Comparison of ENCODE assay signal across 23 cellular contexts in genomic region chr2:54967759-54968365, GRCh38.
DNase-seq lines count a peak whose midpoint lies in the region; ATAC-seq, FAIRE-seq and TF ChIP-seq lines count a peak whose summit lies in the region.
"Had no signal": no experiment of that assay in that cellular context is flagged by ENCODE, and none has a peak within 500 bp of the region (broad histone marks: within the 10 kb centered on the region; RNA-seq: fewer than 3 reads in every experiment).

No MANE protein-coding gene starts in this region.

- H3K56ac ChIP-seq in IMR-90 (ENCODE audit: extremely low read depth, insufficient read depth, low read length) = no peak overlapping the region

- no peak overlapping the region for H3K23ac ChIP-seq in IMR-90 (ENCODE audit: low read depth, low read length)

- H2BK20ac ChIP-seq in IMR-90 (ENCODE audit: low read depth, low read length) = no peak overlapping the region

- H3K4me2 ChIP-seq in DND-41 (ENCODE audit: insufficient read depth, low read length) (no peak overlapping the region), IMR-90 (ENCODE audit: low read depth, low read length) (no peak overlapping the region), neural progenitor cell (peak overlapping the region; percentile 43)

- H3K79me1 ChIP-seq in IMR-90 (ENCODE audit: low read depth in 1 of 2, low read length in 2 of 2) = peaks cover 46 to 82% of the 10 kb centered on the region in 2 experiments

- H4K5ac ChIP-seq in IMR-90 (ENCODE audit: low read depth, low read length) = no peak overlapping the region

- peaks cover 36% of the 10 kb centered on the region for H3K36me3 Mint-ChIP-seq in neural progenitor cell

- H2BK5ac ChIP-seq in IMR-90 (ENCODE audit: low read depth, low read length, poor library complexity, severe bottlenecking) = no peak overlapping the region

- no TSS peak for BruUV-seq in IMR-90 (replicated peaks; lab: Mats Ljungman, UMichigan)

- no peak for TF ChIP-seq CTCF in DND-41 (IDR thresholded peaks at IDR 0.05; ENCODE audit: borderline replicate concordance, extremely low read depth, low read length, poor library complexity, severe bottlenecking)
- no peak for TF ChIP-seq CTCF in IMR-90 (conservative IDR thresholded peaks at IDR 0.05; ENCODE audit: low read depth, low read length)
- TF ChIP-seq CTCF in fibroblast of pulmonary artery (IDR thresholded peaks at IDR 0.05; ENCODE audit: low read length, missing control alignments) = no peak
- no peak for TF ChIP-seq CTCF in neural progenitor cell (IDR thresholded peaks at IDR 0.05)
- no peak for TF ChIP-seq CTCF in BE2C (IDR thresholded peaks at IDR 0.05; ENCODE audit: low read depth, low read length)
- no peak for TF ChIP-seq CTCF in D721Med (IDR thresholded peaks at IDR 0.05; ENCODE audit: insufficient read depth, missing control alignments)
- TF ChIP-seq CTCF in GM20000 (IDR thresholded peaks at IDR 0.05; ENCODE audit: extremely low read depth, missing control alignments) = no peak

- H3K4me1 ChIP-seq in DND-41 (ENCODE audit: insufficient read depth, low read length) (no peaks in the 10 kb centered on the region), IMR-90 (ENCODE audit: control insufficient read depth, insufficient read depth, low read length) (peaks cover 6% of the 10 kb centered on the region; the same call in 1 of the 2 replicates), neural progenitor cell (peaks cover 10% of the 10 kb centered on the region), BE2C (0 out of 2 replicates have a peak, but pooled peaks cover 2% of the 10 kb centered on the region)

- CTCF ChIA-PET in IMR-90 (lab: Yijun Ruan, JAX) = interaction anchor here (0.6 kb wide), 1 partner anchor 60 kb away, joined by 3 read pairs; no protein-coding TSS in a partner anchor

- H3K79me2 ChIP-seq in DND-41 (ENCODE audit: insufficient read depth, low read length) (no peaks in the 10 kb centered on the region), neural progenitor cell (ENCODE audit: low read depth) (no peaks in the 10 kb centered on the region)

- H4K91ac ChIP-seq in IMR-90 (ENCODE audit: insufficient read depth, low read depth, low read length) = no peak overlapping the region

- H2AFZ ChIP-seq in DND-41 (ENCODE audit: low read depth, low read length) = no peak overlapping the region
- H2AFZ ChIP-seq in IMR-90 (replicated peaks; ENCODE audit: low read length, poor library complexity) = no peak overlapping the region
- no peak overlapping the region for H2AFZ ChIP-seq in neural progenitor cell (replicated peaks)

- DNase-seq in DND-41 (no peak), IMR-90 (no peak), fibroblast of pulmonary artery (ENCODE audit: low read depth) (peak; percentile 44), neural progenitor cell (ENCODE audit: low spot score) (no peak), BE2C (no peak), D721Med (ENCODE audit: insufficient read length, low spot score) (no peak), GM20000 (ENCODE audit: low spot score) (no peak)
- DNase-seq: activated CD4-positive, alpha-beta T cell treated with anti-CD3 and anti-CD28 coated beads, Interleukin-2, amount 10 ng/mL, durations not matched to agents 24 days and 14 days; brain microvascular endothelial cell; cortex of kidney; mammary epithelial cell; NCI-H1105 treated with DMSO at 0.1 percent for 48 hours; NCI-H510A; stimulated activated naive CD8-positive, alpha-beta T cell treated with anti-CD3 and anti-CD28 coated beads, Interleukin-15, Interleukin-2, amounts not matched to agents 100 U/mL and 50 U/mL, for 24 hours had no signal

- no peak overlapping the region for H2BK15ac ChIP-seq in IMR-90 (ENCODE audit: low read depth, low read length)

- POLR2A ChIA-PET in IMR-90 (lab: Charles Lee; ENCODE audit: unreplicated experiment) = no interaction called here

- no peak overlapping the region for H2AK9ac ChIP-seq in IMR-90 (replicated peaks; ENCODE audit: low read depth, low read length, poor library complexity)

- no peaks in the 10 kb centered on the region for H3K9me3 ChIP-seq in DND-41 (ENCODE audit: insufficient read depth, low read length, severe bottlenecking)
- no peaks in the 10 kb centered on the region for H3K9me3 ChIP-seq in IMR-90 (ENCODE audit: control insufficient read depth, insufficient read depth, low read length)
- no peaks in the 10 kb centered on the region for H3K9me3 ChIP-seq in neural progenitor cell (ENCODE audit: low read depth)
- H3K9me3 ChIP-seq in BE2C = no peaks in the 10 kb centered on the region

- ATAC-seq in DND-41 (ENCODE audit: insufficient read depth, low read depth) = peak; percentile 28; the same call in 1 of the 3 replicates
- ATAC-seq in IMR-90 (ENCODE audit: low read depth) = no peak
- ATAC-seq in HG03159 (IDR thresholded peaks at IDR 0.05; ENCODE audit: unreplicated experiment) = no peak
- ATAC-seq: activated T-helper 17 cell treated with anti-CD3 and anti-CD28 coated beads, Interleukin-2, amount 50 U/mL, for 72 hours had no signal

- no peak for TF ChIP-seq RAD21 in IMR-90 (IDR thresholded peaks at IDR 0.05; ENCODE audit: low read length)

- H3K4ac ChIP-seq in IMR-90 (ENCODE audit: low read depth, low read length) = no peak overlapping the region

- intact Hi-C loops in IMR-90 (cut with micrococcal nuclease) = no loop called here

- peaks cover 14% of the 10 kb centered on the region; the same call in 1 of the 2 replicates for H4K20me1 ChIP-seq in DND-41 (ENCODE audit: insufficient read depth, low read length)
- H4K20me1 ChIP-seq in IMR-90 (ENCODE audit: insufficient read depth, low read length) = peaks cover 69% of the 10 kb centered on the region
- H4K20me1 ChIP-seq in neural progenitor cell (ENCODE audit: low read depth) = peaks cover 2% of the 10 kb centered on the region

- no peaks in the 10 kb centered on the region for H3K27me3 Mint-ChIP-seq in neural progenitor cell (ENCODE audit: insufficient read depth, low read depth)
- H3K27me3 Mint-ChIP-seq: activated CD4-positive, alpha-beta T cell treated with anti-CD3 and anti-CD28 coated beads, Interleukin-2, amount 10 ng/mL, durations not matched to agents 24 days and 14 days; activated naive CD8-positive, alpha-beta T cell; activated T-helper 17 cell treated with anti-CD3 and anti-CD28 coated beads, Interleukin-2, amount 50 U/mL, for 72 hours had no signal

- no peak overlapping the region for H3K4me3 Mint-ChIP-seq in neural progenitor cell
- H3K4me3 Mint-ChIP-seq: activated CD4-positive, alpha-beta T cell treated with anti-CD3 and anti-CD28 coated beads, Interleukin-2, amount 10 ng/mL, durations not matched to agents 24 days and 14 days; activated naive CD8-positive, alpha-beta T cell; activated T-helper 17 cell treated with anti-CD3 and anti-CD28 coated beads, Interleukin-2, amount 50 U/mL, for 72 hours had no signal

- peaks cover 44% of the 10 kb centered on the region for H3K9me1 ChIP-seq in IMR-90 (ENCODE audit: insufficient read depth, low read length)

- peaks cover 11% of the 10 kb centered on the region for H3F3A ChIP-seq in neural progenitor cell (ENCODE audit: low read depth)

- H4K8ac ChIP-seq in IMR-90 (ENCODE audit: low read depth in 2 of 2, low read length in 2 of 2) = 0 out of 4 replicates have a peak overlapping the region, but pooled peaks of 1 of the 2 experiments have one; percentile 5

- no peak for FAIRE-seq in D721Med (lab: Jason Lieb, UNC)
- FAIRE-seq: GM12892, H1, keratinocyte, RCC 7860, TTC549 had no signal

- H3K27ac ChIP-seq in DND-41 (ENCODE audit: low read length) (no peak overlapping the region), IMR-90 (ENCODE audit: insufficient read depth, low read length) (no peak overlapping the region), neural progenitor cell (no peak overlapping the region)
- H3K27ac ChIP-seq: brain microvascular endothelial cell had no signal

- no peak overlapping the region for H3K18ac ChIP-seq in IMR-90 (ENCODE audit: low read depth, low read length)

- H3K27ac Mint-ChIP-seq in neural progenitor cell = no peak overlapping the region
- H3K27ac Mint-ChIP-seq: activated CD4-positive, alpha-beta T cell treated with anti-CD3 and anti-CD28 coated beads, Interleukin-2, amount 10 ng/mL, durations not matched to agents 24 days and 14 days; activated naive CD8-positive, alpha-beta T cell; activated T-helper 17 cell treated with anti-CD3 and anti-CD28 coated beads, Interleukin-2, amount 50 U/mL, for 72 hours had no signal

- TF ChIP-seq POLR2A in IMR-90 (IDR thresholded peaks at IDR 0.05; ENCODE audit: low read depth, low read length) = no peak; the same call in 1 of the 2 replicates

- H3K4me3 ChIP-seq in DND-41 (ENCODE audit: low read depth in 1 of 2, low read length in 2 of 2) (no peak overlapping the region), IMR-90 (ENCODE audit: insufficient read depth, low read depth, low read length) (no peak overlapping the region), fibroblast of pulmonary artery (replicated peaks; ENCODE audit: low read depth, low read length) (no peak overlapping the region), neural progenitor cell (no peak overlapping the region), BE2C (ENCODE audit: low read depth, low read length) (no peak overlapping the region)
- H3K4me3 ChIP-seq: skin epidermis had no signal

- no peak overlapping the region for H3K14ac ChIP-seq in IMR-90 (replicated peaks; ENCODE audit: low read depth, low read length)

- WGBS in IMR-90 (ENCODE audit: extremely low coverage in 2 of 2, insufficient read length in 1 of 2), 2 experiments = 96% methylated on average over 9 of the region's 18 CpGs; no CpG with 5 or more reads in 1 of the 2 experiments

- no peaks in the 10 kb centered on the region for H3K9me3 Mint-ChIP-seq in neural progenitor cell
- H3K9me3 Mint-ChIP-seq: activated CD4-positive, alpha-beta T cell treated with anti-CD3 and anti-CD28 coated beads, Interleukin-2, amount 10 ng/mL, durations not matched to agents 24 days and 14 days; activated T-helper 17 cell treated with anti-CD3 and anti-CD28 coated beads, Interleukin-2, amount 50 U/mL, for 72 hours had no signal

- in situ Hi-C loops in IMR-90 (cut with MboI; ENCODE audit: low sequenced_read_pairs) = no loop called here

- H2BK120ac ChIP-seq in IMR-90 (ENCODE audit: low read depth, low read length) = no peak overlapping the region

- dilution Hi-C loops in IMR-90 (cut with HindIII; ENCODE audit: low sequenced_read_pairs, unreplicated experiment) = no loop called here

- H3K27me3 ChIP-seq in DND-41 (ENCODE audit: insufficient read depth, low read length, poor library complexity) (no peaks in the 10 kb centered on the region), IMR-90 (ENCODE audit: control insufficient read depth, insufficient read depth, low read length) (no peaks in the 10 kb centered on the region), neural progenitor cell (no peaks in the 10 kb centered on the region), BE2C (no peaks in the 10 kb centered on the region)
- H3K27me3 ChIP-seq: brain microvascular endothelial cell had no signal

- no peak overlapping the region for H2AK5ac ChIP-seq in IMR-90 (ENCODE audit: low read depth, low read length)

- peaks cover 24% of the 10 kb centered on the region for H3K4me1 Mint-ChIP-seq in neural progenitor cell

- no peak overlapping the region for H3K9ac ChIP-seq in DND-41 (ENCODE audit: low read depth, low read length)
- H3K9ac ChIP-seq in IMR-90 (ENCODE audit: low read depth, low read length) = no peak overlapping the region
- H3K9ac ChIP-seq in neural progenitor cell = no peak overlapping the region

- H3K36me3 ChIP-seq in DND-41 (ENCODE audit: insufficient read depth, low read length) (peaks cover 49% of the 10 kb centered on the region), IMR-90 (ENCODE audit: control insufficient read depth, insufficient read depth, low read length) (peaks cover 30% of the 10 kb centered on the region), neural progenitor cell (peaks cover 6% of the 10 kb centered on the region), BE2C (peaks cover 51% of the 10 kb centered on the region)
